1 cellular context compared by ENCODE assay signal in genomic region chr3:140399853-140400252, GRCh38.
TF ChIP-seq lines count a peak whose summit lies in the region.

No MANE protein-coding gene starts in this region.

TF ChIP-seq in GM23338, 12 proteins besides CTCF, POLR2A, EP300 and RAD21 (continued from another document):
- TF ChIP-seq REST (IDR thresholded peaks at IDR 0.05; ENCODE audit: unreplicated experiment): no peak
- no peak for TF ChIP-seq JUNB (IDR thresholded peaks at IDR 0.05; ENCODE audit: unreplicated experiment)
- TF ChIP-seq ZNF331 (CRISPR knock-in tag; IDR thresholded peaks at IDR 0.05; ENCODE audit: low read depth): no peak
- no peak for TF ChIP-seq STAT1 (IDR thresholded peaks at IDR 0.05; ENCODE audit: unreplicated experiment)
- TF ChIP-seq CREB1 (CRISPR knock-in tag; IDR thresholded peaks at IDR 0.05; ENCODE audit: low read depth): no peak
- TF ChIP-seq NANOG (IDR thresholded peaks at IDR 0.05; ENCODE audit: borderline replicate concordance): no peak
- no peak for TF ChIP-seq EZH2 (IDR thresholded peaks at IDR 0.05; ENCODE audit: low read depth, unreplicated experiment)
- no peak for TF ChIP-seq ZNF114 (CRISPR knock-in tag; IDR thresholded peaks at IDR 0.05)
- TF ChIP-seq EZH2phosphoT487 (IDR thresholded peaks at IDR 0.05; ENCODE audit: unreplicated experiment): no peak
- no peak for TF ChIP-seq ETS1 (IDR thresholded peaks at IDR 0.05)
TF ChIP-seq in GM23338: peak in this region for 0.
